17 cellular contexts compared by ENCODE assay signal in the genomic region with DNA sequence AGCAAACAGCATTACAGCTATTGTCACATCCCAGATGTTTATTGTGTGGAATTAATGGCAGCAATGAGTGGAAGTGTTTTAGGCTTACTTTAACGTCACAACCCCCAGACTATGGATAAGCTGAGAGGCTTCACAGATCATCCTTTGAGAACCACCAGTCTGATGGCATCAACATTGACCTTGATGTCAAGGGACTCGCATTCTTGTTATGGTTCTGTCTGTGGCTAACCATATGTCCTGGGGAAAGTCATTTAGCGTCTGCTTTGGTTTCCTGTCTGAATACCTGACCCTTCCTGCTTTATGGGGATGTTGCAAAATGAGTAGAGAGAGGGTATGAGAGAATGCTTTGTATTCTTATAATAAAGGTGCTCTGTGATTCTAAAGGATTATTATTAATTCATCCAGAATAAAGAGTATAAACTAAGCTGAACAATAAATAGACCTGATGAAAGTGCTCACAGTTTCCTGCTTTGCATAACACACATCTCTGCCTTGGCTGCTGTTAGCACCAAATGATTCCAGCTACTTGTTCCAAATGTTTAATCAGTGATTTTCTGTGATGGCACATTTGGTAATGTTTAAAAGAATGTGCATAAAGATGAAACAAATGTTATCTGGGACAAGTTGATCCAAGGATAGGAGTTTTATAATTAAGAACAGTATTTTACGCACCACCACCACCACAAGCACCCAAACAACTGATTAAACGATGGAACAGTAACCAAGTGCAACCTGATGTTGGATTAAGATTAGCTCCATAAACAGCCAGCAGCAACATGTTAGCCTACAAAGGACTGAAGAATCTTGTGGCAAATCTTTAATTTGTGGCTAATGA.
DNase-seq lines count a peak whose midpoint lies in the region; ATAC-seq and TF ChIP-seq lines count a peak whose summit lies in the region.
"Had no signal": no experiment of that assay in that cellular context is flagged by ENCODE, and none has a peak within 500 bp of the region (broad histone marks: within the 10 kb centered on the region; RNA-seq: fewer than 3 reads in every experiment).

No MANE protein-coding gene starts in this region.

- no peaks in the 10 kb centered on the region for H3K27me3 Mint-ChIP-seq in activated CD4-positive, alpha-beta T cell treated with anti-CD3 and anti-CD28 coated beads, Interleukin-2, amount 10 ng/mL, durations not matched to agents 24 days and 14 days
- H3K27me3 Mint-ChIP-seq: stimulated activated naive CD8-positive, alpha-beta T cell treated with anti-CD3 and anti-CD28 coated beads, Interleukin-15, Interleukin-2, amounts not matched to agents 100 ng/mL and 50 ng/mL, for 24 hours had no signal

- H3K9me3 ChIP-seq in SJSA1 (replicated peaks) = no peaks in the 10 kb centered on the region
- H3K9me3 ChIP-seq in ascending aorta = no peaks in the 10 kb centered on the region
- H3K9me3 ChIP-seq: adrenal gland; BLaER1 treated with 17β-estradiol and CSF1 and Interleukin-3, amounts not matched to agents 10 nM and 100 nM had no signal

- ATAC-seq in GM19035 (IDR thresholded peaks at IDR 0.05; ENCODE audit: unreplicated experiment) = peak; percentile 62

- intact Hi-C loops in activated CD4-positive, alpha-beta T cell treated with anti-CD3 and anti-CD28 coated beads, Interleukin-2, amount 10 ng/mL, durations not matched to agents 24 days and 14 days (cut with micrococcal nuclease) = no loop called here
- intact Hi-C loops in ascending aorta (cut with DNase I) = no loop called here

- H3K27ac ChIP-seq in SJSA1 (0 out of 2 replicates have a peak overlapping the region, but pooled peaks have one; percentile 14), ascending aorta (no peak overlapping the region)
- H3K27ac ChIP-seq: adrenal gland; BLaER1 treated with 17β-estradiol and CSF1 and Interleukin-3, amounts not matched to agents 10 nM and 100 nM had no signal

- H3K36me3 ChIP-seq in SJSA1 (no peaks in the 10 kb centered on the region), ascending aorta (no peaks in the 10 kb centered on the region)
- H3K36me3 ChIP-seq: adrenal gland; BLaER1 treated with 17β-estradiol and CSF1 and Interleukin-3, amounts not matched to agents 10 nM and 100 nM had no signal

- H3K4me1 Mint-ChIP-seq in activated CD4-positive, alpha-beta T cell treated with anti-CD3 and anti-CD28 coated beads, Interleukin-2, amount 10 ng/mL, durations not matched to agents 24 days and 14 days = no peaks in the 10 kb centered on the region

- H3K9me3 Mint-ChIP-seq in activated CD4-positive, alpha-beta T cell treated with anti-CD3 and anti-CD28 coated beads, Interleukin-2, amount 10 ng/mL, durations not matched to agents 24 days and 14 days = no peaks in the 10 kb centered on the region

- no peaks in the 10 kb centered on the region for H3K27me3 ChIP-seq in SJSA1 (replicated peaks)
- no peaks in the 10 kb centered on the region for H3K27me3 ChIP-seq in ascending aorta
- H3K27me3 ChIP-seq: adrenal gland; BLaER1 treated with 17β-estradiol and CSF1 and Interleukin-3, amounts not matched to agents 10 nM and 100 nM had no signal

- no peak overlapping the region for H3K4me3 ChIP-seq in SJSA1
- no peak overlapping the region for H3K4me3 ChIP-seq in skeletal muscle cell (ENCODE audit: low read depth, low read length)
- H3K4me3 ChIP-seq in ascending aorta = no peak overlapping the region
- H3K4me3 ChIP-seq: adrenal gland; BLaER1 treated with 17β-estradiol and CSF1 and Interleukin-3, amounts not matched to agents 10 nM and 100 nM had no signal

- H3K4me1 ChIP-seq in SJSA1 (replicated peaks) = peaks cover 37% of the 10 kb centered on the region
- H3K4me1 ChIP-seq in ascending aorta = peaks cover 0 to 12% of the 10 kb centered on the region in 2 donors
- H3K4me1 ChIP-seq: adrenal gland; BLaER1 treated with 17β-estradiol and CSF1 and Interleukin-3, amounts not matched to agents 10 nM and 100 nM had no signal

- DNase-seq in SJSA1 (ENCODE audit: low read depth in 1 of 2, low spot score in 2 of 2) (peak in 1 of 2 experiments; percentile 37), fibroblast of peridontal ligament (ENCODE audit: extremely low read depth) (peak; percentile 25), skeletal muscle cell (ENCODE audit: low read depth) (peak; percentile 50), SKM-1 (lab: John Stamatoyannopoulos, UW; ENCODE audit: unreplicated experiment) (no peak), NCI-H524 treated with DMSO at 0.1 percent for 48 hours (lab: John Stamatoyannopoulos, UW) (no peak), ascending aorta (ENCODE audit: low spot score in 2 of 2) (no peak)
- DNase-seq in activated CD4-positive, alpha-beta T cell treated with anti-CD3 and anti-CD28 coated beads, Interleukin-2, amount 10 ng/mL, durations not matched to agents 24 days and 14 days = no peak
- DNase-seq: activated CD8-positive, alpha-beta memory T cell treated with anti-CD3 and anti-CD28 coated beads, Interleukin-2, amount 50 U/mL, for 48 hours; adrenal gland; effector CD4-positive, alpha-beta T cell; KG1; NCI-H187 treated with DMSO at 0.1 percent for 48 hours; retina; SHP77 treated with DMSO at 0.1 percent for 48 hours had no signal

- no peak overlapping the region for H3K27ac Mint-ChIP-seq in activated CD4-positive, alpha-beta T cell treated with anti-CD3 and anti-CD28 coated beads, Interleukin-2, amount 10 ng/mL, durations not matched to agents 24 days and 14 days
- H3K27ac Mint-ChIP-seq: stimulated activated naive CD8-positive, alpha-beta T cell treated with anti-CD3 and anti-CD28 coated beads, Interleukin-15, Interleukin-2, amounts not matched to agents 100 ng/mL and 50 ng/mL, for 24 hours had no signal

- H3K4me3 Mint-ChIP-seq in activated CD4-positive, alpha-beta T cell treated with anti-CD3 and anti-CD28 coated beads, Interleukin-2, amount 10 ng/mL, durations not matched to agents 24 days and 14 days = no peak overlapping the region
- H3K4me3 Mint-ChIP-seq: stimulated activated naive CD8-positive, alpha-beta T cell treated with anti-CD3 and anti-CD28 coated beads, Interleukin-15, Interleukin-2, amounts not matched to agents 100 ng/mL and 50 ng/mL, for 24 hours had no signal

- H3K36me3 Mint-ChIP-seq in activated CD4-positive, alpha-beta T cell treated with anti-CD3 and anti-CD28 coated beads, Interleukin-2, amount 10 ng/mL, durations not matched to agents 24 days and 14 days (ENCODE audit: low read depth) = no peaks in the 10 kb centered on the region

- TF ChIP-seq CTCF in ascending aorta (IDR thresholded peaks at IDR 0.05) = no peak

Comparison
In these comparisons a context has a peak if more than half of its experiments do, and no peak if none do; other contexts are left out.
1. DNase-seq: peak in fibroblast of peridontal ligament (single experiment) and skeletal muscle cell (single experiment); none in SKM-1 (single experiment), activated CD4-positive, alpha-beta T cell treated with anti-CD3 and anti-CD28 coated beads, Interleukin-2, amount 10 ng/mL, durations not matched to agents 24 days and 14 days (single experiment), NCI-H524 treated with DMSO at 0.1 percent for 48 hours (single experiment) and ascending aorta (0 of 2).